ENCODE assay signal across 19 cellular contexts in the genomic region with DNA sequence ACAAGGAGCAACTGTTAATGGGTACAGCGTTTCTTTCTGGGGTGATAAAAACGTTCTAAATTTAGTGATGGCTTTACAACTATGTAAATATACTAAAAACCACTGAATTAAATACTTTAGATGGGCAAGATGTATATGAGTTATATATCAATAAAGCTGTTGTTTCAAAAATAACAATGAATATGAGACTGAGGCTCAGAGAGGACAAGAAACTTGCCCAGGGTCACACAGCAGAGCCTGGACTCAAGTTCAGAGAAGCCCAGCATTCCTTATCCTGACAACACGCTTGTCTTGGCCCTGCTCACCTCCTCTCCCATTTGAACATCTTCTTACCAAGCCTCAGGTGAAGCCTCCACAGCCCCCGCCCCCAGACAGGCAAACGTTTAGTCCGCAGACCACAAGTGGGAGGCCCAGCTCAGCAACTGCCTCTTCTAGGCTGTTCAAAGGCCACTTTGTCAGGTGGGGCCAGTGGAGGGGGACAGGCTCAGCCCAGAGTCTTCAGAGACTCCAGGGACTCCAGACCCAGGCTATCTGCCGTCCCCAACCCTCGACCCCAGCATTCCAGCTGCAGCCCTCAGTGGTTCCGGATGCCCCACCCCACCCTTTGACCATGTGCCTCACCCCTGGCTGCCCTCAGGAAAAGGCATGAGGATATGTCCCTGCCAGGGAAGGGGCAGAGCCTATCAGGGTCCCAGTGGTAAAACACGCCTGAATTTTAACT.
"Had no signal": no experiment of that assay in that cellular context is flagged by ENCODE, and none has a peak within 500 bp of the region (broad histone marks: within the 10 kb centered on the region; RNA-seq: fewer than 3 reads in every experiment).

No MANE protein-coding gene starts in this region.

- DNase-seq: activated CD4-positive, alpha-beta T cell treated with anti-CD3 and anti-CD28 coated beads, Interleukin-2, amount 50 U/mL, for 1 hour; activated CD8-positive, alpha-beta memory T cell treated with anti-CD3 and anti-CD28 coated beads, Interleukin-2, amount 50 U/mL, for 4 hours; activated naive CD4-positive, alpha-beta T cell treated with anti-CD3 and anti-CD28 coated beads for 36 hours; activated naive CD8-positive, alpha-beta T cell treated with anti-CD3 and anti-CD28 coated beads, Interleukin-2, amount 50 U/mL, for 24 hours; activated T-cell treated with anti-CD3 and anti-CD28 coated beads, Interleukin-2, amount 50 U/mL, for 4 hours; dermis blood vessel endothelial cell; effector memory CD4-positive, alpha-beta T cell; foreskin fibroblast; glutamatergic neuron; hypothalamus; islet precursor cell; SJCRH30; stimulated activated CD4-positive, alpha-beta T cell treated with anti-CD3 and anti-CD28 coated beads, Interleukin-12 subunit alpha, Interleukin-12 subunit beta, amount 100 ng/mL, for 4 hours; stimulated activated CD4-positive, alpha-beta T cell treated with anti-CD3 and anti-CD28 coated beads, Interleukin-2, amount 100 ng/mL, for 24 hours; stimulated activated naive CD8-positive, alpha-beta T cell treated with anti-CD3 and anti-CD28 coated beads, Interleukin-15, Interleukin-2, amounts not matched to agents 100 U/mL and 50 U/mL, for 24 hours; T1000; upper lobe of left lung had no signal

- H3K36me3 ChIP-seq: SJCRH30, suprapubic skin, upper lobe of left lung had no signal

- H3K4me3 ChIP-seq: SJCRH30, suprapubic skin, upper lobe of left lung had no signal

- H3K27me3 ChIP-seq: SJCRH30, suprapubic skin, upper lobe of left lung had no signal

- ATAC-seq: activated CD4-positive, CD25-positive, alpha-beta regulatory T cell treated with anti-CD3 and anti-CD28 coated beads, Interleukin-2, amount 50 U/mL, for 24 hours; activated naive CD8-positive, alpha-beta T cell treated with anti-CD3 and anti-CD28 coated beads, Interleukin-2, amount 50 U/mL, for 24 hours; activated T-cell treated with anti-CD3 and anti-CD28 coated beads, Interleukin-2, amount 50 U/mL, for 4 hours; stimulated activated naive CD8-positive, alpha-beta T cell treated with anti-CD3 and anti-CD28 coated beads, Interleukin-15, Interleukin-2, amounts not matched to agents 100 U/mL and 50 U/mL, for 24 hours had no signal

- H3K27ac ChIP-seq: SJCRH30, suprapubic skin, upper lobe of left lung had no signal

- H3K9me3 ChIP-seq: SJCRH30, suprapubic skin, upper lobe of left lung had no signal
